In the genomic region with DNA sequence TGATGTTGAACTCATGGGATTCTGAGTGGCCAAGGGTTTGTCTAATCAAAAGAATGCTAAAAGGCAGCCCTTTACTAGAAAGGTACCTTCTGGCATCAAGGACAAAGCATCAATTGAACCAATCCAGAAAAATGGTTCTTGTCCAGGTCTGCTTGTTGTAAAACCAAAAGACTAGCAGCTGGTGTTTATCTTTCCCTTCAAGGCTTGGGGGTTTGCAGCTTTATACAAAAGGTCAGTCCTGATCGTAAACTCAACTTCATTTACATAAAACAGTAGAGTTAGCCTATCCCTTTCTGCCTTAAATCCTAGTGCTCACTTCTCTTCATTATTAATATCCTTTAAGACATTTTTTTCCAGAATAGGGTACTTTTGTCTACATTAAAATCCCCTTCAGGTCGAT, we compare ENCODE assay signal across 19 cellular contexts.
A peak's percentile ranks its signal among the peaks of the same experiment; 100 is the strongest.
DNase-seq lines count a peak whose midpoint lies in the region; ATAC-seq and TF ChIP-seq lines count a peak whose summit lies in the region.
"Had no signal": no experiment of that assay in that cellular context is flagged by ENCODE, and none has a peak within 500 bp of the region (broad histone marks: within the 10 kb centered on the region; RNA-seq: fewer than 3 reads in every experiment).

No MANE protein-coding gene starts in this region.

- H3K4me1 Mint-ChIP-seq in CD4-positive, alpha-beta T cell (ENCODE audit: low read depth): no peaks in the 10 kb centered on the region

- H3K27ac Mint-ChIP-seq in CD4-positive, alpha-beta T cell: no peak overlapping the region
- H3K27ac Mint-ChIP-seq: CD8-positive, alpha-beta T cell; H9; HFFc6 had no signal

- CTCF ChIA-PET in CD4-positive, alpha-beta T cell (lab: Charles Lee): no interaction called here

- H3K4me3 Mint-ChIP-seq in CD4-positive, alpha-beta T cell: no peak overlapping the region
- H3K4me3 Mint-ChIP-seq: CD8-positive, alpha-beta T cell; H9; HFFc6 had no signal

- no peaks in the 10 kb centered on the region for H3K27me3 ChIP-seq in CD4-positive, alpha-beta T cell (ENCODE audit: control insufficient read depth, insufficient read depth, low read length)
- H3K27me3 ChIP-seq: BE2C had no signal

- POLR2A ChIA-PET in CD4-positive, alpha-beta T cell (lab: Charles Lee): no interaction called here

- no peak for ATAC-seq in HG02884 (IDR thresholded peaks at IDR 0.05; ENCODE audit: unreplicated experiment)
- no peak for ATAC-seq in HG02642 (IDR thresholded peaks at IDR 0.05; ENCODE audit: poor library complexity, unreplicated experiment)
- ATAC-seq in CD4-positive, alpha-beta T cell (ENCODE audit: poor library complexity): no peak
- ATAC-seq: A549; CD8-positive, alpha-beta T cell; K562 had no signal

- intact Hi-C loops in CD4-positive, alpha-beta T cell (cut with DNase I, micrococcal nuclease): no loop called here

- peaks cover 2% of the 10 kb centered on the region for H3K9me3 Mint-ChIP-seq in CD4-positive, alpha-beta T cell
- H3K9me3 Mint-ChIP-seq: CD8-positive, alpha-beta T cell; H9; HFFc6 had no signal

- TF ChIP-seq CTCF in CD4-positive, alpha-beta T cell (IDR thresholded peaks at IDR 0.05): no peak

- no peaks in the 10 kb centered on the region for H3K27me3 Mint-ChIP-seq in CD4-positive, alpha-beta T cell

- H3K9me3 ChIP-seq in CD4-positive, alpha-beta T cell (ENCODE audit: control insufficient read depth, low read length): no peaks in the 10 kb centered on the region
- H3K9me3 ChIP-seq: A549, BE2C, Caco-2 had no signal

- H3K36me3 Mint-ChIP-seq in CD4-positive, alpha-beta T cell (ENCODE audit: low read depth): no peaks in the 10 kb centered on the region
- H3K36me3 Mint-ChIP-seq: CD8-positive, alpha-beta T cell had no signal

- DNase-seq in COR-L47 (lab: John Stamatoyannopoulos, UW) (peak; percentile 10), DMS 273 (lab: John Stamatoyannopoulos, UW; ENCODE audit: unreplicated experiment) (peak; percentile 29), NCI-H69 (lab: John Stamatoyannopoulos, UW) (peak; percentile 68), left kidney (ENCODE audit: low read depth, low spot score) (peak; percentile 57)
- no peak for DNase-seq in CD4-positive, alpha-beta T cell
- DNase-seq: BE2C; Caco-2; CD8-positive, alpha-beta T cell; DMS79 treated with DMSO at 0.1 percent for 48 hours; EL; GOT3; H9; HFFc6 had no signal

- no peak overlapping the region for H3K27ac ChIP-seq in CD4-positive, alpha-beta T cell (ENCODE audit: low read depth, low read length)
- H3K27ac ChIP-seq: C4-2B, HL-60 had no signal

Comparison
In these comparisons a context has a peak if more than half of its experiments do, and no peak if none do; other contexts are left out.
1. DNase-seq: peak in COR-L47 (single experiment), DMS 273 (single experiment), NCI-H69 (single experiment) and left kidney (single experiment); none in CD4-positive, alpha-beta T cell (0 of 10).